Comparison of ENCODE assay signal across 11 cellular contexts in the genomic region with DNA sequence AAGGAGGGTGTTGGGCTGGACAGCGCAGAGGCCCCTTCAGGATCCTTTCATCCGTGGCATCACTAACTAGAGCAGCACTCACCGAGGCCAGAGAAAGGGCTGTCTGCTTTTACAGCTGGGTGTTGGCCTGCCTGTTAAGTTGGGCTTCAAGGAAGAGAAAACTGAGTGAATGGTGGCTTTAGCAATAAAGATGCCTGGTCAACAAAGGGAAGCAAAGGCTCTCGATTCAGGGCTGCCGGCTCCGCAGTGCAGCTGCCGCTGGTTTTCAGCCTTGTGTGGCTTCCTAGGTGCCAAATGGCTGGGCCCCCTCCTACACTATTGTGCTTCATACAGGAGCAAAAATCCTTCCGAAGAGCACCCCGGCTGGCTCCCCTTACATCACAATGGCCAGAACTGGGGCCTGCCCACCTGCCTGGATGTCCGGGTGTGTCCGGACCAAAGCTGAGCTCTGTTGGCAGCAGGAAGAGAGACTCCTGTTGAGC.
DNase-seq lines count a peak whose midpoint lies in the region; ATAC-seq and TF ChIP-seq lines count a peak whose summit lies in the region.
"Had no signal": no experiment of that assay in that cellular context is flagged by ENCODE, and none has a peak within 500 bp of the region (broad histone marks: within the 10 kb centered on the region; RNA-seq: fewer than 3 reads in every experiment).

No MANE protein-coding gene starts in this region.

- no peaks in the 10 kb centered on the region for H3K27me3 ChIP-seq in right lobe of liver

- DNase-seq in stimulated activated naive CD8-positive, alpha-beta T cell treated with anti-CD3 and anti-CD28 coated beads, Interleukin-15, Interleukin-2, amounts not matched to agents 100 U/mL and 50 U/mL, for 24 hours: no peak
- no peak for DNase-seq in stimulated activated naive CD8-positive, alpha-beta T cell treated with anti-CD3 and anti-CD28 coated beads, Interleukin-15, amount 100 ng/mL, for 72 hours
- DNase-seq in WTC11 (ENCODE audit: low spot score) (no peak), mucosa of descending colon (peak; percentile 63 to 70 (median 68)), kidney tubule cell (ENCODE audit: low spot score) (no peak), right lobe of liver (no peak), NCI-H446 (lab: John Stamatoyannopoulos, UW) (no peak)
- DNase-seq: MM.1S; NCI-H2227 treated with DMSO at 0.1 percent for 48 hours; NK-92 treated with Interleukin-12 subunit alpha and Interleukin-12 subunit beta, amount 100 ng/mL, for 24 hours had no signal

- peak; percentile 12 for ATAC-seq in stimulated activated naive CD8-positive, alpha-beta T cell treated with anti-CD3 and anti-CD28 coated beads, Interleukin-15, Interleukin-2, amounts not matched to agents 100 U/mL and 50 U/mL, for 24 hours
- ATAC-seq in stimulated activated naive CD8-positive, alpha-beta T cell treated with anti-CD3 and anti-CD28 coated beads, Interleukin-15, amount 100 ng/mL, for 72 hours: no peak
- ATAC-seq in WTC11 (peak; percentile 23), mucosa of descending colon (peak; percentile 79), right lobe of liver (no peak)

- no peak overlapping the region for H3K4me3 ChIP-seq in mucosa of descending colon
- no peak overlapping the region for H3K4me3 ChIP-seq in right lobe of liver

- H3K4me3 Mint-ChIP-seq in stimulated activated naive CD8-positive, alpha-beta T cell treated with anti-CD3 and anti-CD28 coated beads, Interleukin-15, amount 100 ng/mL, for 72 hours: no peak overlapping the region
- no peak overlapping the region for H3K4me3 Mint-ChIP-seq in WTC11

- TF ChIP-seq POLR2A in right lobe of liver (IDR thresholded peaks at IDR 0.05): no peak

- 77% methylated on average over 4 of the region's 11 CpGs for WGBS in right lobe of liver (ENCODE audit: insufficient coverage, low coverage, low lambda C conversion rate, missing lambda C conversion rate)

- no peaks in the 10 kb centered on the region for H3K36me3 Mint-ChIP-seq in WTC11

- no peaks in the 10 kb centered on the region for H3K9me3 Mint-ChIP-seq in stimulated activated naive CD8-positive, alpha-beta T cell treated with anti-CD3 and anti-CD28 coated beads, Interleukin-15, amount 100 ng/mL, for 72 hours
- no peaks in the 10 kb centered on the region for H3K9me3 Mint-ChIP-seq in WTC11

- H3K36me3 ChIP-seq in mucosa of descending colon (ENCODE audit: low read depth) (no peaks in the 10 kb centered on the region), right lobe of liver (no peaks in the 10 kb centered on the region)

- no peak overlapping the region for H3K27ac ChIP-seq in right lobe of liver

- no peaks in the 10 kb centered on the region for H3K4me1 Mint-ChIP-seq in stimulated activated naive CD8-positive, alpha-beta T cell treated with anti-CD3 and anti-CD28 coated beads, Interleukin-15, amount 100 ng/mL, for 72 hours
- H3K4me1 Mint-ChIP-seq in WTC11: peaks cover 30% of the 10 kb centered on the region

- CTCF ChIA-PET in WTC11 (lab: Charles Lee): interaction anchor here (0.7 to 3.2 kb wide), 18 partner anchors 8 to 1402 kb away, joined by 3 to 34 read pairs (median 6); a partner anchor contains a TSS

- no peaks in the 10 kb centered on the region for H3K9me3 ChIP-seq in mucosa of descending colon
- no peaks in the 10 kb centered on the region for H3K9me3 ChIP-seq in right lobe of liver
- H3K9me3 ChIP-seq: Caco-2 had no signal

- intact Hi-C loops in mucosa of descending colon (cut with DNase I, micrococcal nuclease) (no loop called here), right lobe of liver (cut with DNase I) (no loop called here)

- peaks cover 31% of the 10 kb centered on the region for H3K4me1 ChIP-seq in mucosa of descending colon (ENCODE audit: low read depth)
- H3K4me1 ChIP-seq in right lobe of liver: no peaks in the 10 kb centered on the region
- H3K4me1 ChIP-seq: Caco-2 had no signal

- H3K27ac Mint-ChIP-seq in stimulated activated naive CD8-positive, alpha-beta T cell treated with anti-CD3 and anti-CD28 coated beads, Interleukin-15, amount 100 ng/mL, for 72 hours: no peak overlapping the region
- no peak overlapping the region for H3K27ac Mint-ChIP-seq in WTC11

- TF ChIP-seq CTCF in WTC11 (IDR thresholded peaks at IDR 0.05): no peak
- no peak for TF ChIP-seq CTCF in mucosa of descending colon (IDR thresholded peaks at IDR 0.05)
- no peak for TF ChIP-seq CTCF in right lobe of liver (IDR thresholded peaks at IDR 0.05)

- peaks cover 21% of the 10 kb centered on the region for H3K27me3 Mint-ChIP-seq in stimulated activated naive CD8-positive, alpha-beta T cell treated with anti-CD3 and anti-CD28 coated beads, Interleukin-15, amount 100 ng/mL, for 72 hours
- peaks cover 36% of the 10 kb centered on the region for H3K27me3 Mint-ChIP-seq in WTC11 (ENCODE audit: low read depth)

- POLR2A ChIA-PET in WTC11 (lab: Charles Lee): no interaction called here

TF ChIP-seq in WTC11, 78 proteins besides CTCF, POLR2A, EP300 and RAD21:
- TF ChIP-seq CREM (CRISPR knock-in tag; IDR thresholded peaks at IDR 0.05): no peak
- TF ChIP-seq, protein P1, sequence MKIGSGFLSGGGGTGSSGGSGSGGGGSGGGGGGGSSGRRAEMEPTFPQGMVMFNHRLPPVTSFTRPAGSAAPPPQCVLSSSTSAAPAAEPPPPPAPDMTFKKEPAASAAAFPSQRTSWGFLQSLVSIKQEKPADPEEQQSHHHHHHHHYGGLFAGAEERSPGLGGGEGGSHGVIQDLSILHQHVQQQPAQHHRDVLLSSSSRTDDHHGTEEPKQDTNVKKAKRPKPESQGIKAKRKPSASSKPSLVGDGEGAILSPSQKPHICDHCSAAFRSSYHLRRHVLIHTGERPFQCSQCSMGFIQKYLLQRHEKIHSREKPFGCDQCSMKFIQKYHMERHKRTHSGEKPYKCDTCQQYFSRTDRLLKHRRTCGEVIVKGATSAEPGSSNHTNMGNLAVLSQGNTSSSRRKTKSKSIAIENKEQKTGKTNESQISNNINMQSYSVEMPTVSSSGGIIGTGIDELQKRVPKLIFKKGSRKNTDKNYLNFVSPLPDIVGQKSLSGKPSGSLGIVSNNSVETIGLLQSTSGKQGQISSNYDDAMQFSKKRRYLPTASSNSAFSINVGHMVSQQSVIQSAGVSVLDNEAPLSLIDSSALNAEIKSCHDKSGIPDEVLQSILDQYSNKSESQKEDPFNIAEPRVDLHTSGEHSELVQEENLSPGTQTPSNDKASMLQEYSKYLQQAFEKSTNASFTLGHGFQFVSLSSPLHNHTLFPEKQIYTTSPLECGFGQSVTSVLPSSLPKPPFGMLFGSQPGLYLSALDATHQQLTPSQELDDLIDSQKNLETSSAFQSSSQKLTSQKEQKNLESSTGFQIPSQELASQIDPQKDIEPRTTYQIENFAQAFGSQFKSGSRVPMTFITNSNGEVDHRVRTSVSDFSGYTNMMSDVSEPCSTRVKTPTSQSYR (CRISPR knock-in tag; IDR thresholded peaks at IDR 0.05): no peak
- peak; percentile 71 for TF ChIP-seq ZNF423 (CRISPR knock-in tag; IDR thresholded peaks at IDR 0.05)
- no peak for TF ChIP-seq ELF4 (CRISPR knock-in tag; IDR thresholded peaks at IDR 0.05; ENCODE audit: low read depth)

Comparison
In these comparisons a context has a peak if more than half of its experiments do, and no peak if none do; other contexts are left out.
1. ATAC-seq: peak in stimulated activated naive CD8-positive, alpha-beta T cell treated with anti-CD3 and anti-CD28 coated beads, Interleukin-15, Interleukin-2, amounts not matched to agents 100 U/mL and 50 U/mL, for 24 hours (single experiment), WTC11 (single experiment) and mucosa of descending colon (single experiment); none in stimulated activated naive CD8-positive, alpha-beta T cell treated with anti-CD3 and anti-CD28 coated beads, Interleukin-15, amount 100 ng/mL, for 72 hours (single experiment) and right lobe of liver (0 of 4).
2. DNase-seq: peak in mucosa of descending colon (3 of 3); none in stimulated activated naive CD8-positive, alpha-beta T cell treated with anti-CD3 and anti-CD28 coated beads, Interleukin-15, Interleukin-2, amounts not matched to agents 100 U/mL and 50 U/mL, for 24 hours (single experiment), stimulated activated naive CD8-positive, alpha-beta T cell treated with anti-CD3 and anti-CD28 coated beads, Interleukin-15, amount 100 ng/mL, for 72 hours (0 of 2), WTC11 (single experiment), kidney tubule cell (single experiment), right lobe of liver (0 of 3) and NCI-H446 (0 of 2).